Comparison of ENCODE assay signal across 25 cellular contexts in the genomic region with DNA sequence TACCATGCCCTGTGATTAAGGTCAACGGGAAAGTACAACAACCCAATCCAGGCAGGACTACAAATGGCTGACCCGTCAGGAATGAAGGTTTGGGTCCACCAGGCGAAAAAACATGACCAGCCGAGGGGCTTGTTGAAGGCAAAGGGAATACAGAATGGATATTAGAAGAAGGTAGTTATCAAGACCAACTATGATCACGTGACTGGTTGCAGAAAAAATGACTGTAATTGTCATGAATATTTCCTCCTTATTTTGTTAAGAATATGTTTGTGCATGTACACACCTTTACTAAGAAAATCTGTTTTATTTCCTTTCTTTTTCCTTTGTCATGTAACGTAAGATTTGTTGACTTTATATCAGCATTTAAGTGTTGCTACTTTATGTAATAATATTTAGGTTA.
"Had no signal": no experiment of that assay in that cellular context is flagged by ENCODE, and none has a peak within 500 bp of the region (broad histone marks: within the 10 kb centered on the region; RNA-seq: fewer than 3 reads in every experiment).

No MANE protein-coding gene starts in this region.

- FAIRE-seq: endometrium, kidney had no signal

- ATAC-seq: effector memory CD8-positive, alpha-beta T cell; esophagus mucosa; gastroesophageal sphincter; heart left ventricle; left colon; lower lobe of right lung; mucosa of descending colon had no signal

- H3K36me3 ChIP-seq: colonic mucosa, esophagus squamous epithelium, gastroesophageal sphincter, heart left ventricle, left ventricle myocardium inferior, lower lobe of right lung had no signal

- H3K9me3 ChIP-seq: colonic mucosa, esophagus squamous epithelium, gastroesophageal sphincter, heart left ventricle, left ventricle myocardium inferior, lower lobe of right lung, mucosa of descending colon had no signal

- H3K79me2 ChIP-seq: hepatocyte had no signal

- H3K27me3 ChIP-seq: colonic mucosa, esophagus squamous epithelium, gastroesophageal sphincter, heart left ventricle, hepatocyte had no signal

- H3K27ac ChIP-seq: colonic mucosa, epithelial cell of prostate, esophagus squamous epithelium, gastroesophageal sphincter, heart left ventricle, hepatocyte, left ventricle myocardium inferior, lower lobe of right lung had no signal

- H3K4me2 ChIP-seq: hepatocyte had no signal

- H3K4me1 ChIP-seq: colonic mucosa, esophagus squamous epithelium, gastroesophageal sphincter had no signal

- DNase-seq: colonic mucosa; cortex of kidney; effector CD8-positive, alpha-beta T cell; effector memory CD8-positive, alpha-beta T cell; endodermal cell; erythroblast; esophagus squamous epithelium; foreskin fibroblast; foreskin melanocyte; heart left ventricle; hypothalamus; immature natural killer cell; islet precursor cell; kidney; kidney glomerular epithelial cell; left colon; left ventricle myocardium inferior; lower lobe of right lung; mesenchymal stem cell; mucosa of descending colon had no signal

- H2AFZ ChIP-seq: hepatocyte had no signal

- H3K4me3 ChIP-seq: colonic mucosa, esophagus squamous epithelium, gastroesophageal sphincter, heart left ventricle, hepatocyte, left ventricle myocardium inferior, lower lobe of right lung, mucosa of descending colon had no signal
